Comparison of ENCODE assay signal across 8 cellular contexts in the genomic region with DNA sequence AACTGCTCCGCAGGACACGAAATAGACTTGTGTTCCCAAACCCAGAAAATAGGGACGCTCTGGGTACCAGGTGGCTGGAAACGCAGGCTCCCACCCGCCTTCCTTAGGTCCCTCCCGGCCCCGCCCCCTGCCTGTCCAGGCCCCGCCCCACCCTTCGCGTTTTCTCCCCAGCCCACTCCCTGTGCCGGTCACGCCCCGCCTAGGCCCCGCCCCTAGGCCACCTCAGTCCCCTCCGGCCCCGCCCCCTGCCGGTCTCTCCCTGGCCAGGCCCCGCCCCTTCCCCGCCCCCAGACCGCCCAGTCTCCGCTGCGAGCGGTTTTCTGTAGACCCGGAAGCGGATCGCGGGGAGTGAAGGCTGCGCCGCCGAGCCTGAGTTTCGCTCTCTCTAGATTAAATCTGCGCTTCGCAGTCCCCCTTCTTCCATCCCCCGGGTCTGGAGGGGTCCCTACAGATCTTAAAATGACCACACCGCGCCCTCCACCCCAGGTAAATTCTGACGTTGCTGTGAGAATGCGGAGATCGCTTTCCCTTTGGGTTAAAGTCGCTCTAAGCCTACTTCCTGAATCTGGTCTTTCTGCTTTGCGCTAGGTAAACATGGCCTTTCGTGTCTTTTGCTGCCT. TPM values are rescaled to one million over a fixed set of nuclear protein-coding genes. Genes with fewer than 3 reads are reported as not detected.
DNase-seq lines count a peak whose midpoint lies in the region; ATAC-seq and TF ChIP-seq lines count a peak whose summit lies in the region.

No MANE protein-coding gene starts in this region.

- H3K9me3 ChIP-seq in DOHH2 (ENCODE audit: control insufficient read depth, insufficient read depth, low read length) (peaks cover 33% of the 10 kb centered on the region), HUES64 (ENCODE audit: insufficient read depth, low read depth, low read length) (peaks cover 7% of the 10 kb centered on the region; the same call in 1 of the 2 replicates), cardiac muscle cell (ENCODE audit: low read depth) (no peaks in the 10 kb centered on the region), suprapubic skin (peaks cover 15% of the 10 kb centered on the region)

- H3K4me2 ChIP-seq in DOHH2 (ENCODE audit: low read length), result peak overlapping the region; percentile 80

- TF ChIP-seq CTCF in DOHH2 (IDR thresholded peaks at IDR 0.05; ENCODE audit: low read depth, low read length, poor library complexity, severe bottlenecking) (no peak), cardiac muscle cell (IDR thresholded peaks at IDR 0.05; ENCODE audit: low read depth, low read length) (no peak), osteocyte (IDR thresholded peaks at IDR 0.05) (no peak), suprapubic skin (IDR thresholded peaks at IDR 0.05) (no peak)

- peaks cover 23% of the 10 kb centered on the region for H3K4me1 ChIP-seq in DOHH2 (ENCODE audit: control insufficient read depth, low read length)
- H3K4me1 ChIP-seq in HUES64 (ENCODE audit: insufficient read depth, low read length), result 0 out of 2 replicates have a peak, but pooled peaks cover 4% of the 10 kb centered on the region
- no peaks in the 10 kb centered on the region for H3K4me1 ChIP-seq in cardiac muscle cell (ENCODE audit: low read depth)
- peaks cover 22% of the 10 kb centered on the region for H3K4me1 ChIP-seq in suprapubic skin

- TF ChIP-seq POLR2A in suprapubic skin (IDR thresholded peaks at IDR 0.05), result peak in 1 of 2 donors; percentile 53

- peak overlapping the region; percentile 87 for H3K9ac ChIP-seq in HUES64 (ENCODE audit: low read depth, low read length)

- H3K27ac ChIP-seq in DOHH2 (ENCODE audit: low read depth, low read length) (peak overlapping the region; percentile 62), HUES64 (ENCODE audit: low read depth, low read length) (0 out of 2 replicates have a peak overlapping the region, but pooled peaks have one; percentile 48), cardiac muscle cell (peak overlapping the region; percentile 71), suprapubic skin (peak overlapping the region; percentile 94)

- peaks cover 17% of the 10 kb centered on the region for H3K36me3 Mint-ChIP-seq in osteocyte (ENCODE audit: unreplicated experiment)

- peak; percentile 98 for DNase-seq in activated naive CD8-positive, alpha-beta T cell treated with anti-CD3 and anti-CD28 coated beads, Interleukin-2, amount 50 U/mL, for 16 hours (ENCODE audit: low read depth, low spot score)
- DNase-seq in cardiac muscle cell (ENCODE audit: low read depth in 1 of 2, low spot score in 1 of 2) (peak; percentile 96 to 98), osteocyte (ENCODE audit: extremely low spot score, unreplicated experiment) (peak; percentile 98), suprapubic skin (ENCODE audit: low spot score in 2 of 2) (peak; percentile 98 to 99)

- H3K36me3 ChIP-seq in DOHH2 (ENCODE audit: control insufficient read depth, low read length) (no peaks in the 10 kb centered on the region; the same call in 1 of the 2 replicates), HUES64 (ENCODE audit: insufficient read depth, low read length) (no peaks in the 10 kb centered on the region), cardiac muscle cell (no peaks in the 10 kb centered on the region), suprapubic skin (peaks cover 3% of the 10 kb centered on the region)

- no peaks in the 10 kb centered on the region for H3F3A ChIP-seq in DOHH2 (ENCODE audit: control insufficient read depth, insufficient read depth)

- peak overlapping the region; percentile 99 for H3K4me3 Mint-ChIP-seq in osteocyte (ENCODE audit: unreplicated experiment)

- no peaks in the 10 kb centered on the region for H3K27me3 Mint-ChIP-seq in osteocyte (ENCODE audit: unreplicated experiment)

- no peak for TF ChIP-seq EP300 in suprapubic skin (IDR thresholded peaks at IDR 0.05)

- no peaks in the 10 kb centered on the region for H4K20me1 ChIP-seq in DOHH2 (ENCODE audit: control insufficient read depth, insufficient read depth, low read depth, low read length)

- no peaks in the 10 kb centered on the region for H3K9me2 ChIP-seq in DOHH2 (replicated peaks; ENCODE audit: control insufficient read depth, low read length)

- peak; percentile 79 for ATAC-seq in SK-N-SH treated with all-trans-retinoic acid at 6 μM for 48 hours
- no peak for ATAC-seq in GM21447 (IDR thresholded peaks at IDR 0.05; ENCODE audit: unreplicated experiment)

- WGBS in HUES64, result 3% methylated on average over 42 of the region's 42 CpGs
- 2% methylated on average over 26 of the region's 42 CpGs for WGBS in suprapubic skin

- H3K4me1 Mint-ChIP-seq in osteocyte (ENCODE audit: unreplicated experiment), result peaks cover 18% of the 10 kb centered on the region

- H3K4me3 ChIP-seq in DOHH2 (ENCODE audit: low read length) (peak overlapping the region; percentile 95), HUES64 (ENCODE audit: low read length) (peak overlapping the region; percentile 100), cardiac muscle cell (peak overlapping the region; percentile 90), suprapubic skin (peak overlapping the region; percentile 86)

- peaks cover 3% of the 10 kb centered on the region; the same call in 1 of the 2 replicates for H3K79me2 ChIP-seq in DOHH2 (ENCODE audit: control insufficient read depth, low read length)

- H3K27me3 ChIP-seq in DOHH2 (ENCODE audit: control insufficient read depth, low read length) (no peaks in the 10 kb centered on the region), HUES64 (ENCODE audit: insufficient read depth, low read length) (0 out of 2 replicates have a peak, but pooled peaks cover 9% of the 10 kb centered on the region), cardiac muscle cell (no peaks in the 10 kb centered on the region), suprapubic skin (no peaks in the 10 kb centered on the region)

- peaks cover 10% of the 10 kb centered on the region for H3K9me3 Mint-ChIP-seq in osteocyte (ENCODE audit: unreplicated experiment)

- H3K27ac Mint-ChIP-seq in osteocyte (ENCODE audit: unreplicated experiment), result peak overlapping the region; percentile 98

TF ChIP-seq in SK-N-SH treated with all-trans-retinoic acid at 6 μM for 48 hours, 23 proteins besides CTCF, POLR2A, EP300 and RAD21 (continues in another document):
- TF ChIP-seq ZFP30 (CRISPR knock-in tag; IDR thresholded peaks at IDR 0.05) (no peak), CREB5 (CRISPR knock-in tag; IDR thresholded peaks at IDR 0.05; ENCODE audit: low read depth) (no peak), TSHZ2 (CRISPR knock-in tag; IDR thresholded peaks at IDR 0.05) (no peak)

RNA-seq across cellular contexts. Expression of gene ZNF665, which starts 3.7 kb away (rescaled TPM):
- 1.9 TPM for polyA plus RNA-seq in HUES64 (2013, experiment 1 of 2)
- 2.3 TPM for polyA plus RNA-seq in HUES64 (2013, experiment 2 of 2)
- total RNA-seq in cardiac muscle cell (1.4 and 5.2 TPM in 2 replicates), osteocyte (5.1 TPM in 2 replicates), suprapubic skin (10 to 100 TPM in 2 of 4 donors, 1 to 10 TPM in 2; 2.6 to 17.0 (median 7.6) TPM)
- 1.0 and 4.1 TPM in 2 replicates for polyA plus RNA-seq in cardiac muscle cell

RNA-seq across cellular contexts. Expression of gene ZNF347, which starts 38.0 kb away (rescaled TPM):
- polyA plus RNA-seq in HUES64 (2013, experiment 1 of 2), result 5.4 TPM
- polyA plus RNA-seq in HUES64 (2013, experiment 2 of 2), result 6.0 TPM
- total RNA-seq in cardiac muscle cell, result 2.9 and 5.8 TPM in 2 replicates
- polyA plus RNA-seq in cardiac muscle cell, result 1.9 and 5.8 TPM in 2 replicates
- total RNA-seq in osteocyte, result 15.3 and 15.9 TPM in 2 replicates
- 10 to 100 TPM in 2 of 4 donors, 1 to 10 TPM in 2; 4.3 to 16.6 (median 8.1) TPM for total RNA-seq in suprapubic skin

RNA-seq across cellular contexts. Expression of gene ZNF677, which starts 57.8 kb away (rescaled TPM):
- 18.0 TPM for polyA plus RNA-seq in HUES64 (2013, experiment 1 of 2)
- 16.1 TPM for polyA plus RNA-seq in HUES64 (2013, experiment 2 of 2)
- total RNA-seq in cardiac muscle cell (47.0 and 62.1 TPM in 2 replicates), osteocyte (24.8 and 28.4 TPM in 2 replicates), suprapubic skin (10 to 100 TPM; 11.1 to 24.3 (median 18.3) TPM)
- 49.2 and 68.8 TPM in 2 replicates for polyA plus RNA-seq in cardiac muscle cell
